Comparison of ENCODE assay signal across 14 cellular contexts in the genomic region with DNA sequence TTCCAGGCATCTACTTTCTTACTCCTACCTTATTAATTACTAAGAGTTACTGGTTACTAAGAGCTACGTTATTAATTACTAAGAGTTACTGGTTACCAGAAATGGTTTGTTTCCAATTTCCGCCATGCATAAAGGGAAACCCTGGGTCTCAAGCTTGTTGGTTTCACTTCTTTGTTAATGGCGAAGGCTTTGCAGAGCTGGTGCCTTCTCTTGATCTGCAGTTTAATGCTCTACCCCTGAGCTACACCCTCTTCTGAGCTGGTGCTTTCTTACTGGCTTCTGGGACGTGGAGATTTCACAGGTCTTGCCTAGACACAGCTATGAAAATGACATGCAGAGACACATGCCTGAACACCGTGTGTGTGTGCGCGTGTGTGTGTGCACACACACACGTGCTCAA. TPM values are rescaled to one million over a fixed set of nuclear protein-coding genes. Genes with fewer than 3 reads are reported as not detected.
A peak's percentile ranks its signal among the peaks of the same experiment; 100 is the strongest.
DNase-seq lines count a peak whose midpoint lies in the region; ATAC-seq and TF ChIP-seq lines count a peak whose summit lies in the region.
"Had no signal": no experiment of that assay in that cellular context is flagged by ENCODE, and none has a peak within 500 bp of the region (broad histone marks: within the 10 kb centered on the region; RNA-seq: fewer than 3 reads in every experiment).

No MANE protein-coding gene starts in this region.

- POLR2A ChIA-PET in AG04449 (lab: Yijun Ruan, JAX), result interaction anchor here (1.0 to 2.3 kb wide), 10 partner anchors 14 to 223 kb away, joined by 3 to 9 read pairs (median 6); a partner anchor contains a TSS
- POLR2A ChIA-PET in HCT116 (lab: Charles Lee), result interaction anchor here (1.3 to 2.5 kb wide), 3 partner anchors 9 to 33 kb away, joined by 3 to 15 read pairs (median 5); no protein-coding TSS in a partner anchor
- POLR2A ChIA-PET in PC-9 (lab: Charles Lee; ENCODE audit: unreplicated experiment), result interaction anchor here (0.5 to 1.5 kb wide), 3 partner anchors 50 to 1566 kb away, joined by 3 to 17 read pairs (median 3); a partner anchor contains a TSS

- TF ChIP-seq CTCF in AG04449 (IDR thresholded peaks at IDR 0.05; ENCODE audit: insufficient read depth, low read length, missing control alignments), result no peak
- no peak for TF ChIP-seq CTCF in HCT116 (IDR thresholded peaks at IDR 0.05 in 2 of 3, conservative IDR thresholded peaks at IDR 0.05 in 1 of 3; ENCODE audit: borderline replicate concordance in 1 of 3, insufficient read depth in 1 of 3, low read depth in 2 of 3, low read length in 2 of 3)
- no peak for TF ChIP-seq CTCF in PC-9 (conservative IDR thresholded peaks at IDR 0.05)
- no peak for TF ChIP-seq CTCF in fibroblast of the aortic adventitia (IDR thresholded peaks at IDR 0.05; ENCODE audit: insufficient read depth, low read length)

- no peak for TF ChIP-seq RAD21 in HCT116 (IDR thresholded peaks at IDR 0.05; ENCODE audit: low read depth)

- H3K4me2 ChIP-seq in HCT116 (ENCODE audit: low read length) (peak overlapping the region; percentile 55), PC-9 (peak overlapping the region; percentile 46)

- H2AFZ ChIP-seq in HCT116 (ENCODE audit: low read depth, low read length, poor library complexity, severe bottlenecking) (no peak overlapping the region), PC-9 (no peak overlapping the region)

- H3K9ac ChIP-seq in HCT116 (ENCODE audit: low read length), result peak overlapping the region; percentile 19; the same call in 1 of the 2 replicates

- CTCF ChIA-PET in AG04449 (lab: Yijun Ruan, JAX), result interaction anchor here (0.8 to 6.8 kb wide), 4 partner anchors 15 to 50 kb away, joined by 3 to 47 read pairs (median 4); no protein-coding TSS in a partner anchor
- CTCF ChIA-PET in HCT116 (lab: Charles Lee), result no interaction called here
- CTCF ChIA-PET in PC-9 (lab: Charles Lee), result no interaction called here

- H3K4me1 ChIP-seq in HCT116 (ENCODE audit: control insufficient read depth in 1 of 2, insufficient read depth in 2 of 2, low read length in 2 of 2) (peaks cover 39 to 69% of the 10 kb centered on the region in 2 experiments), PC-9 (replicated peaks; ENCODE audit: insufficient read depth) (peaks cover 53% of the 10 kb centered on the region)

- H4K20me1 ChIP-seq in HCT116 (ENCODE audit: insufficient read depth) (no peaks in the 10 kb centered on the region), PC-9 (ENCODE audit: insufficient read depth) (no peaks in the 10 kb centered on the region)

- intact Hi-C loops in HCT116 (cut with micrococcal nuclease) (loop anchor here (5.0 kb wide), 1 partner anchor 64 kb away; no protein-coding TSS in a partner anchor), PC-9 (cut with micrococcal nuclease; ENCODE audit: unreplicated experiment) (loop anchor here (5.0 kb wide), 2 partner anchors 124 to 194 kb away; no protein-coding TSS in a partner anchor)

- peaks cover 29% of the 10 kb centered on the region for H3F3A ChIP-seq in PC-9 (ENCODE audit: insufficient read depth, low read depth)

- no peaks in the 10 kb centered on the region for H3K27me3 ChIP-seq in HCT116 (ENCODE audit: insufficient read depth, low read length)
- no peaks in the 10 kb centered on the region for H3K27me3 ChIP-seq in PC-9 (ENCODE audit: insufficient read depth, low read depth)

- H3K79me2 ChIP-seq in HCT116 (ENCODE audit: insufficient read depth, low read length) (no peaks in the 10 kb centered on the region), PC-9 (ENCODE audit: low read depth) (no peaks in the 10 kb centered on the region)

- TF ChIP-seq POLR2A in HCT116 (IDR thresholded peaks at IDR 0.05; ENCODE audit: borderline replicate concordance, extremely low read depth, insufficient read depth, insufficient read length), result no peak

- peaks cover 0 to 13% of the 10 kb centered on the region in 2 experiments; a peak in 1 of 4 replicates for H3K36me3 ChIP-seq in HCT116 (ENCODE audit: control insufficient read depth in 1 of 2, insufficient read depth in 2 of 2, low read length in 2 of 2)
- no peaks in the 10 kb centered on the region for H3K36me3 ChIP-seq in PC-9 (ENCODE audit: low read depth)
- H3K36me3 ChIP-seq: WERI-Rb-1 had no signal

- H3K9me3 ChIP-seq in HCT116 (ENCODE audit: control insufficient read depth in 1 of 2, insufficient read depth in 1 of 2, low read depth in 1 of 2, low read length in 2 of 2) (no peaks in the 10 kb centered on the region; a peak in 1 of 4 replicates), PC-9 (ENCODE audit: insufficient read depth, low read depth) (peaks cover 9% of the 10 kb centered on the region; the same call in 1 of the 2 replicates)

- BruUV-seq in HCT116 (replicated peaks; lab: Mats Ljungman, UMichigan) (no TSS peak), PC-9 (replicated peaks; lab: Mats Ljungman, UMichigan) (no TSS peak)

- peak overlapping the region; percentile 46 for H3K4me3 ChIP-seq in AG04449 (ENCODE audit: low read depth, low read length)
- peak overlapping the region in 1 of 2 experiments; percentile 14; a peak in 1 of 4 replicates for H3K4me3 ChIP-seq in HCT116 (replicated peaks in 1 of 2; ENCODE audit: low read depth in 1 of 2, low read length in 2 of 2)
- peak overlapping the region; percentile 25; the same call in 1 of the 2 replicates for H3K4me3 ChIP-seq in PC-9
- H3K4me3 ChIP-seq in fibroblast of the aortic adventitia (ENCODE audit: low read depth, low read length), result peak overlapping the region; percentile 9

- H3K9me2 ChIP-seq in HCT116 (ENCODE audit: insufficient read depth), result no peaks in the 10 kb centered on the region
- H3K9me2 ChIP-seq in PC-9 (ENCODE audit: insufficient read depth), result no peaks in the 10 kb centered on the region

- DNase-seq in AG04449 (ENCODE audit: low read depth, low spot score) (no peak), HCT116 (ENCODE audit: low read depth, low spot score) (no peak), PC-9 (no peak), fibroblast of the aortic adventitia (ENCODE audit: low read depth) (no peak), GM19238 (ENCODE audit: insufficient read length, low spot score) (no peak), NCI-H2029 (lab: John Stamatoyannopoulos, UW) (no peak)
- no peak for DNase-seq in stimulated activated CD4-positive, alpha-beta T cell treated with anti-CD3 and anti-CD28 coated beads, Interleukin-4, amount 100 ng/mL, for 1 hour
- DNase-seq: activated T-cell treated with anti-CD3 and anti-CD28 coated beads, Interleukin-2, amount 50 U/mL, for 24 hours; retina; SHP77 treated with DMSO at 0.1 percent for 48 hours; substantia nigra; WERI-Rb-1 had no signal

- peak overlapping the region; percentile 69; the same call in 1 of the 2 replicates for H3K27ac ChIP-seq in HCT116 (ENCODE audit: low read depth, low read length)
- H3K27ac ChIP-seq in PC-9, result 0 out of 2 replicates have a peak overlapping the region, but pooled peaks have one; percentile 42
- H3K27ac ChIP-seq: WERI-Rb-1 had no signal

- ATAC-seq in HCT116 (no peak), GM21381 (IDR thresholded peaks at IDR 0.05; ENCODE audit: unreplicated experiment) (no peak)

- RAD21 ChIA-PET in HCT116 (lab: Charles Lee; ENCODE audit: low non-redundant PET in 1 of 2, low total read pairs in 2 of 2, uncharacterized antibody in 2 of 2, unreplicated experiment in 2 of 2), result no interaction called here

TF ChIP-seq in HCT116, 20 proteins besides CTCF, POLR2A, EP300 and RAD21 (continues in another document):
- TF ChIP-seq, protein P1, sequence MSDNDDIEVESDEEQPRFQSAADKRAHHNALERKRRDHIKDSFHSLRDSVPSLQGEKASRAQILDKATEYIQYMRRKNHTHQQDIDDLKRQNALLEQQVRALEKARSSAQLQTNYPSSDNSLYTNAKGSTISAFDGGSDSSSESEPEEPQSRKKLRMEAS (IDR thresholded peaks at IDR 0.05), result no peak
- TF ChIP-seq EZH2phosphoT487 (IDR thresholded peaks at IDR 0.05; ENCODE audit: borderline replicate concordance) (no peak), EZH2 (IDR thresholded peaks at IDR 0.05) (no peak), CBX3 (IDR thresholded peaks at IDR 0.05; ENCODE audit: low read depth) (no peak), FOSL1 (IDR thresholded peaks at IDR 0.05; ENCODE audit: low read depth) (no peak), CEBPB (IDR thresholded peaks at IDR 0.05; ENCODE audit: low read depth) (no peak), SIN3A (IDR thresholded peaks at IDR 0.05; ENCODE audit: low read depth) (no peak)
- TF ChIP-seq, protein P2, sequence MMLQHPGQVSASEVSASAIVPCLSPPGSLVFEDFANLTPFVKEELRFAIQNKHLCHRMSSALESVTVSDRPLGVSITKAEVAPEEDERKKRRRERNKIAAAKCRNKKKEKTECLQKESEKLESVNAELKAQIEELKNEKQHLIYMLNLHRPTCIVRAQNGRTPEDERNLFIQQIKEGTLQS (IDR thresholded peaks at IDR 0.05), result no peak

RNA-seq across cellular contexts. Expression of a gene that starts 0.6 kb away (rescaled TPM):
- total RNA-seq in HCT116 (2021; ENCODE audit: unreplicated experiment) (38.7 TPM), PC-9 (2021) (4.2 and 9.8 TPM in 2 replicates), fibroblast of the aortic adventitia (ENCODE audit: low replicate concordance) (7.7 and 29.6 TPM in 2 replicates)
- 12.6 and 21.5 TPM in 2 replicates for polyA plus RNA-seq in HCT116 (2012)

RNA-seq across cellular contexts. Expression of a gene that starts 26.9 kb away (rescaled TPM):
- total RNA-seq in HCT116 (2021; ENCODE audit: unreplicated experiment) (1.5 TPM), PC-9 (2021) (not detected in 2 replicates), fibroblast of the aortic adventitia (ENCODE audit: low replicate concordance) (not detected in 2 replicates)
- polyA plus RNA-seq in HCT116 (2012), result 0.05 TPM in 1 of 2 replicates, not detected in the other

RNA-seq across cellular contexts. Expression of a gene that starts 51.1 kb away (rescaled TPM):
- not detected for total RNA-seq in HCT116 (2021; ENCODE audit: unreplicated experiment)
- polyA plus RNA-seq in HCT116 (2012), result 0.08 TPM in 1 of 2 replicates, not detected in the other
- total RNA-seq in PC-9 (2021), result not detected in 2 replicates
- total RNA-seq in fibroblast of the aortic adventitia (ENCODE audit: low replicate concordance), result 0.09 TPM in 1 of 2 replicates, not detected in the other
- total RNA-seq: mesothelial cell of epicardium had no signal
